In genomic region chr5:131528682-131529081, GRCh38 we compare ENCODE assay signal across 1 cellular context.
TF ChIP-seq lines count a peak whose summit lies in the region.

No MANE protein-coding gene starts in this region.

TF ChIP-seq in HepG2, 621 proteins besides CTCF, POLR2A, EP300 and RAD21 (continued from another document):
- no peak for TF ChIP-seq UBTF (CRISPR knock-in tag; IDR thresholded peaks at IDR 0.05)
- TF ChIP-seq ZNF292 (CRISPR knock-in tag; IDR thresholded peaks at IDR 0.05; ENCODE audit: borderline replicate concordance, low read depth): no peak
- TF ChIP-seq NFATC3 (CRISPR knock-in tag; IDR thresholded peaks at IDR 0.05): no peak
- no peak for TF ChIP-seq RFX5 (IDR thresholded peaks at IDR 0.05; ENCODE audit: low read depth, low read length)
- TF ChIP-seq, protein P1, sequence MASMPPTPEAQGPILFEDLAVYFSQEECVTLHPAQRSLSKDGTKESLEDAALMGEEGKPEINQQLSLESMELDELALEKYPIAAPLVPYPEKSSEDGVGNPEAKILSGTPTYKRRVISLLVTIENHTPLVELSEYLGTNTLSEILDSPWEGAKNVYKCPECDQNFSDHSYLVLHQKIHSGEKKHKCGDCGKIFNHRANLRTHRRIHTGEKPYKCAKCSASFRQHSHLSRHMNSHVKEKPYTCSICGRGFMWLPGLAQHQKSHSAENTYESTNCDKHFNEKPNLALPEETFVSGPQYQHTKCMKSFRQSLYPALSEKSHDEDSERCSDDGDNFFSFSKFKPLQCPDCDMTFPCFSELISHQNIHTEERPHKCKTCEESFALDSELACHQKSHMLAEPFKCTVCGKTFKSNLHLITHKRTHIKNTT (CRISPR knock-in tag; IDR thresholded peaks at IDR 0.05): no peak
- no peak for TF ChIP-seq ZMYM3 (CRISPR knock-in tag; IDR thresholded peaks at IDR 0.05)
